In the genomic region with DNA sequence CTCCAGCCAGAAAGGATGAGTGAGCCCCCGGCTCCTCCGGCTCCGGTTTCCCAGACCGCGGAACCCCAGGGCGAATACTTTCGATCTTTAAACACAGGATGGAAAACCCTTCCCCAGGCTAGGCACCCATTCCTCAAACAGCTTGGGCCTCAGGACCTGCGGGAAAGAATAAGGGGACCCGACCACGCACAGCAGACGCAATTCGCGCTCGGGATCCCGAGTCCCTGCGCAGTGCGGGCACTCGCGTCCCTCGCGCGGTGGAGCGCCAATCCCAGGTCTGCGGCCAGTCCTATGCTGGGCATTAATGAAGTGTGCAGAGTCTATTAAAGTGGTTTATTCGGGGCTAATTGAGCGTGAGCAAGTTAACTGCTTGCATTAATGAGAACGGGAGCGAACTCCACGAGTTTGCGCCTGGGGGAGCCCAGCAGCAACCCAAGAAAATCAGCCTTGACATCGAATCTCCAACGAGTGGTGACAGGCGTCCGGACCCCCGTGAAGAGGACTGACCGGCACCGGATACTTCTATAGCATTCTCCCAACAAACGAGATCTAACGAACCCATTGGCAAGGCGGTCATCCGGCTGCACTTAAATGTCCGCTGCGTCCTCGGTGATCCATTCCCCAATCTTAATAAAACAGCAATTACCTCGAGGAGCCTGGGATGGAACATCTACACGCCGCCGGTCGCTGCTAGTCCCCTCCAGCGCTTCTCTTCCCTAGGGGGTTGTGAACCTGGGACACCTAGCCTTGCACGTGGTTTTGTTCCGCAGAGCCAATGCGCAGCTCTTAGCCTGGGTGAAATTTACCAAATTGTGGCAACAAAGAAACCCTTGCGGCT, we compare ENCODE assay signal across 10 cellular contexts. TPM values are rescaled to one million over a fixed set of nuclear protein-coding genes. Genes with fewer than 3 reads are reported as not detected.
A peak's percentile ranks its signal among the peaks of the same experiment; 100 is the strongest.
DNase-seq lines count a peak whose midpoint lies in the region; TF ChIP-seq lines count a peak whose summit lies in the region.
"Had no signal": no experiment of that assay in that cellular context is flagged by ENCODE, and none has a peak within 500 bp of the region (broad histone marks: within the 10 kb centered on the region; RNA-seq: fewer than 3 reads in every experiment).

No MANE protein-coding gene starts in this region.

- in situ Hi-C loops in KBM-7 (cut with MboI; ENCODE audit: low pct_unique_long_range_greater_than_20kb, low sequenced_read_pairs) = loop anchor here (25.0 kb wide), 2 partner anchors 506 to 844 kb away; no protein-coding TSS in a partner anchor

- H3K4me3 ChIP-seq in CD8-positive, alpha-beta memory T cell (ENCODE audit: low read length) = no peak overlapping the region
- H3K4me3 ChIP-seq in Peyer's patch = peak overlapping the region; percentile 13 to 63 (median 46)
- H3K4me3 ChIP-seq in fibroblast of pulmonary artery (replicated peaks; ENCODE audit: low read depth, low read length) = peak overlapping the region; percentile 76
- peak overlapping the region; percentile 47 to 61 for H3K4me3 ChIP-seq in prostate gland
- H3K4me3 ChIP-seq: GM12878 had no signal

- TF ChIP-seq CTCF in Peyer's patch (IDR thresholded peaks at IDR 0.05) (no peak), fibroblast of pulmonary artery (IDR thresholded peaks at IDR 0.05; ENCODE audit: low read length, missing control alignments) (no peak), prostate gland (IDR thresholded peaks at IDR 0.05) (no peak)

- peak overlapping the region in 2 of 8 donors; percentile 31 to 67 for H3K27ac Mint-ChIP-seq in CD8-positive, alpha-beta memory T cell

- H3K4me3 Mint-ChIP-seq in CD8-positive, alpha-beta memory T cell = peak overlapping the region in 6 of 7 donors; percentile 41 to 80 (median 60)

- peaks cover 39 to 57% (median 39%) of the 10 kb centered on the region in 3 donors for H3K4me1 Mint-ChIP-seq in CD8-positive, alpha-beta memory T cell

- H3K27me3 ChIP-seq in CD8-positive, alpha-beta memory T cell (ENCODE audit: insufficient read depth, low read length, poor library complexity, severe bottlenecking) = peaks cover 82% of the 10 kb centered on the region
- H3K27me3 ChIP-seq in Peyer's patch = peaks cover 3 to 30% of the 10 kb centered on the region in 2 donors
- H3K27me3 ChIP-seq in prostate gland (replicated peaks; ENCODE audit: insufficient read depth) = peaks cover 7% of the 10 kb centered on the region

- peaks cover 42% of the 10 kb centered on the region for H3K4me1 ChIP-seq in CD8-positive, alpha-beta memory T cell (ENCODE audit: insufficient read depth, low read length)
- peaks cover 0 to 32% (median 14%) of the 10 kb centered on the region in 4 donors for H3K4me1 ChIP-seq in Peyer's patch
- no peaks in the 10 kb centered on the region for H3K4me1 ChIP-seq in prostate gland (replicated peaks)

- 31% methylated on average over 54 of the region's 54 CpGs for WGBS in prostate gland

- H3K9me3 Mint-ChIP-seq in CD8-positive, alpha-beta memory T cell = peaks cover 0 to 3% (median 0%) of the 10 kb centered on the region in 5 donors

- H3K27me3 Mint-ChIP-seq in CD8-positive, alpha-beta memory T cell = peaks cover 88 to 90% of the 10 kb centered on the region in 2 donors

- H3K36me3 ChIP-seq in CD8-positive, alpha-beta memory T cell (ENCODE audit: insufficient read depth, low read length) = no peaks in the 10 kb centered on the region
- H3K36me3 ChIP-seq in Peyer's patch (no peaks in the 10 kb centered on the region), prostate gland (no peaks in the 10 kb centered on the region)

- peaks cover 0 to 3% (median under 1%) of the 10 kb centered on the region in 3 donors for H3K36me3 Mint-ChIP-seq in CD8-positive, alpha-beta memory T cell

- H3K27ac ChIP-seq in CD8-positive, alpha-beta memory T cell (ENCODE audit: low read depth, low read length) = no peak overlapping the region
- H3K27ac ChIP-seq in Peyer's patch = peak overlapping the region in 1 of 4 donors; percentile 77
- peak overlapping the region; percentile 73 to 77 for H3K27ac ChIP-seq in prostate gland

- no peak for DNase-seq in CD8-positive, alpha-beta memory T cell
- DNase-seq in Peyer's patch (no peak), fibroblast of pulmonary artery (ENCODE audit: low read depth) (no peak), prostate gland (ENCODE audit: low spot score) (no peak), dermis blood vessel endothelial cell (no peak), NCI-H82 (lab: John Stamatoyannopoulos, UW) (no peak), DMS79 treated with DMSO at 0.1 percent for 48 hours (lab: John Stamatoyannopoulos, UW) (no peak), KBM-7 (no peak)
- DNase-seq: NCI-H2107 had no signal

- no peak for TF ChIP-seq POLR2A in Peyer's patch (IDR thresholded peaks at IDR 0.05)
- no peak for TF ChIP-seq POLR2A in prostate gland (IDR thresholded peaks at IDR 0.05)

- intact Hi-C loops in prostate gland (cut with DNase I) = loop anchor here (2.0 to 5.0 kb wide), 3 partner anchors 506 to 916 kb away; no protein-coding TSS in a partner anchor

- POLR2A ChIA-PET in CD8-positive, alpha-beta memory T cell (lab: Charles Lee) = no interaction called here

- no peaks in the 10 kb centered on the region for H3K9me3 ChIP-seq in CD8-positive, alpha-beta memory T cell (ENCODE audit: low read length)
- H3K9me3 ChIP-seq in Peyer's patch (no peaks in the 10 kb centered on the region), prostate gland (no peaks in the 10 kb centered on the region)

- CTCF ChIA-PET in CD8-positive, alpha-beta memory T cell (lab: Charles Lee) = no interaction called here

RNA-seq across cellular contexts. Expression of a gene that starts 1.7 kb away (rescaled TPM):
- total RNA-seq in CD8-positive, alpha-beta memory T cell = not detected
- not detected for polyA plus RNA-seq in CD8-positive, alpha-beta memory T cell
- total RNA-seq in Peyer's patch (10 to 100 TPM in 1 of 4 donors, 1 to 10 TPM in 3; 3.9 to 14.9 (median 7.0) TPM), prostate gland (10 to 100 TPM in 1 of 2 donors, 1 to 10 TPM in 1; 9.3 to 47.9 TPM), dermis blood vessel endothelial cell (0.09 and 0.17 TPM in 2 replicates)
- total RNA-seq: GM12878 had no signal
- polyA plus RNA-seq: GM12878 had no signal
